Comparison of ENCODE assay signal across 8 cellular contexts in genomic region chr5:14250094-14250777, GRCh38.
DNase-seq lines count a peak whose midpoint lies in the region; ATAC-seq and TF ChIP-seq lines count a peak whose summit lies in the region.

No MANE protein-coding gene starts in this region.

- H2BK120ac ChIP-seq in mesenchymal stem cell (ENCODE audit: low read depth, low read length): no peak overlapping the region

- H2BK12ac ChIP-seq in mesenchymal stem cell (ENCODE audit: low read length in 2 of 2): peak overlapping the region in 1 of 2 experiments; percentile 37

- H3K27me3 ChIP-seq in mesenchymal stem cell (ENCODE audit: control insufficient read depth in 1 of 2, insufficient read depth in 1 of 2, low read length in 2 of 2) (no peaks in the 10 kb centered on the region), vagina (no peaks in the 10 kb centered on the region)

- H2AFZ ChIP-seq in mesenchymal stem cell (ENCODE audit: low read depth, low read length): no peak overlapping the region

- no peak overlapping the region for H3K14ac ChIP-seq in mesenchymal stem cell (ENCODE audit: low read length in 2 of 2)

- H3K4me3 ChIP-seq in coronary artery (peak overlapping the region; percentile 1), mesenchymal stem cell (ENCODE audit: insufficient read depth in 1 of 2, low read depth in 1 of 2, low read length in 2 of 2) (peak overlapping the region in 1 of 2 experiments; percentile 55), vagina (peak overlapping the region in 1 of 2 donors; percentile 12)

- H4K91ac ChIP-seq in mesenchymal stem cell (ENCODE audit: low read length): no peak overlapping the region

- no peak for TF ChIP-seq POLR2A in vagina (IDR thresholded peaks at IDR 0.05)

- peak; percentile 58 for DNase-seq in H4 (ENCODE audit: low spot score)
- DNase-seq in NCI-H2227 (lab: John Stamatoyannopoulos, UW; ENCODE audit: unreplicated experiment): peak; percentile 94
- no peak for DNase-seq in coronary artery (ENCODE audit: low spot score)
- peak; percentile 52 for DNase-seq in mesenchymal stem cell
- no peak for DNase-seq in vagina (ENCODE audit: extremely low spot score in 2 of 2)
- no peak for DNase-seq in HPDE6-E6E7 (ENCODE audit: extremely low spot score)

- H3K9me3 ChIP-seq in mesenchymal stem cell (ENCODE audit: control insufficient read depth, low read length) (peaks cover 5% of the 10 kb centered on the region), vagina (no peaks in the 10 kb centered on the region)

- H3K27ac ChIP-seq in coronary artery: no peak overlapping the region
- H3K27ac ChIP-seq in mesenchymal stem cell (ENCODE audit: low read length, poor library complexity, severe bottlenecking): no peak overlapping the region
- H3K27ac ChIP-seq in vagina: peak overlapping the region; percentile 51

- H3K4me1 ChIP-seq in mesenchymal stem cell (ENCODE audit: control insufficient read depth, insufficient read depth, low read depth, low read length) (peaks cover 34% of the 10 kb centered on the region), vagina (peaks cover 15% of the 10 kb centered on the region)

- H3K9ac ChIP-seq in mesenchymal stem cell (ENCODE audit: low read length): peak overlapping the region; percentile 75

- H3K4me2 ChIP-seq in mesenchymal stem cell (ENCODE audit: low read length, poor library complexity, severe bottlenecking): no peak overlapping the region

- H3K36me3 ChIP-seq in mesenchymal stem cell (ENCODE audit: control insufficient read depth in 1 of 2, insufficient read depth in 2 of 2, low read depth in 1 of 2, low read length in 2 of 2): peaks cover 3 to 15% of the 10 kb centered on the region in 2 experiments
- H3K36me3 ChIP-seq in vagina: no peaks in the 10 kb centered on the region

- H4K8ac ChIP-seq in mesenchymal stem cell (ENCODE audit: low read length): peak overlapping the region; percentile 51

- no peak for TF ChIP-seq CTCF in coronary artery (IDR thresholded peaks at IDR 0.05)
- TF ChIP-seq CTCF in vagina (IDR thresholded peaks at IDR 0.05): no peak

- no peak overlapping the region for H3K23ac ChIP-seq in mesenchymal stem cell (ENCODE audit: low read length in 2 of 2)

- intact Hi-C loops in vagina (cut with DNase I): no loop called here

- H2BK5ac ChIP-seq in mesenchymal stem cell (ENCODE audit: low read depth, low read length, poor library complexity, severe bottlenecking): no peak overlapping the region

- 74% methylated on average over 17 of the region's 17 CpGs for WGBS in mesenchymal stem cell

- H2AK5ac ChIP-seq in mesenchymal stem cell (ENCODE audit: low read length, severe bottlenecking): no peak overlapping the region

- H3K18ac ChIP-seq in mesenchymal stem cell (ENCODE audit: low read depth in 1 of 2, low read length in 2 of 2): peak overlapping the region; percentile 51 to 73

- H3K79me1 ChIP-seq in mesenchymal stem cell (replicated peaks; ENCODE audit: low read length, poor library complexity, severe bottlenecking): no peaks in the 10 kb centered on the region

- no peak overlapping the region for H2BK15ac ChIP-seq in mesenchymal stem cell (ENCODE audit: low read depth, poor library complexity, severe bottlenecking)

- ATAC-seq in GM18870 (IDR thresholded peaks at IDR 0.05; ENCODE audit: unreplicated experiment) (no peak), GM21447 (IDR thresholded peaks at IDR 0.05; ENCODE audit: unreplicated experiment) (no peak)

- peak overlapping the region in 1 of 2 experiments; percentile 35 for H3K4ac ChIP-seq in mesenchymal stem cell (ENCODE audit: low read depth in 1 of 2, low read length in 2 of 2)

Comparison
In these comparisons a context has a peak if more than half of its experiments do, and no peak if none do; other contexts are left out.
1. DNase-seq: peak in H4 (single experiment), NCI-H2227 (single experiment) and mesenchymal stem cell (single experiment); none in coronary artery (single experiment), vagina (0 of 2) and HPDE6-E6E7 (single experiment).